In genomic region chr7:29255199-29255838, GRCh38 we compare ENCODE assay signal across 22 cellular contexts.
DNase-seq lines count a peak whose midpoint lies in the region; ATAC-seq, FAIRE-seq and TF ChIP-seq lines count a peak whose summit lies in the region.
"Had no signal": no experiment of that assay in that cellular context is flagged by ENCODE, and none has a peak within 500 bp of the region (broad histone marks: within the 10 kb centered on the region; RNA-seq: fewer than 3 reads in every experiment).

No MANE protein-coding gene starts in this region.

- TF ChIP-seq POLR2A in right lobe of liver (IDR thresholded peaks at IDR 0.05) (no peak), HepG2 (IDR thresholded peaks at IDR 0.05; ENCODE audit: insufficient read depth in 1 of 2, low read depth in 2 of 2, low read length in 2 of 2) (no peak)

- TF ChIP-seq EP300 in HepG2 (IDR thresholded peaks at IDR 0.05; ENCODE audit: low read depth in 2 of 2, low read length in 2 of 2) (no peak), HepG2 (CRISPR knock-in tag; IDR thresholded peaks at IDR 0.05; ENCODE audit: borderline replicate concordance) (no peak)

- in situ Hi-C loops in HepG2 (cut with HindIII; ENCODE audit: extremely low pct_ligation_motif_present, low pct_unique_long_range_greater_than_20kb) (no loop called here), mammary epithelial cell (cut with MboI; ENCODE audit: low sequenced_read_pairs in 2 of 2) (no loop called here)

- peak overlapping the region; percentile 25 for H3K27ac Mint-ChIP-seq in type B pancreatic cell
- H3K27ac Mint-ChIP-seq: activated naive CD8-positive, alpha-beta T cell treated with anti-CD3 and anti-CD28 coated beads, Interleukin-2, amount 50 U/mL, for 24 hours; activated T-helper 17 cell treated with anti-CD3 and anti-CD28 coated beads, Interleukin-2, amount 50 U/mL, for 72 hours; neural progenitor cell had no signal

- intact Hi-C loops in right lobe of liver (cut with DNase I) (no loop called here), HepG2 (cut with micrococcal nuclease; ENCODE audit: unreplicated experiment) (no loop called here), mammary epithelial cell (cut with micrococcal nuclease) (no loop called here)

- CTCF ChIA-PET in HepG2 (lab: Yijun Ruan, JAX; ENCODE audit: low intra/inter-chr PET ratio, low total read pairs) (no interaction called here), mammary epithelial cell (lab: Charles Lee; ENCODE audit: low non-redundant PET) (no interaction called here)

- H3K4me2 ChIP-seq in HepG2 (ENCODE audit: low read depth, low read length): no peak overlapping the region
- H3K4me2 ChIP-seq in mammary epithelial cell (ENCODE audit: insufficient read depth, low read depth, low read length): no peak overlapping the region
- H3K4me2 ChIP-seq: GM23338, neural progenitor cell had no signal

- H3K9ac ChIP-seq in HepG2 (ENCODE audit: insufficient read depth, low read depth, low read length): no peak overlapping the region
- H3K9ac ChIP-seq in mammary epithelial cell (ENCODE audit: insufficient read depth, low read length): no peak overlapping the region
- H3K9ac ChIP-seq: neural progenitor cell had no signal

- H3K4me3 Mint-ChIP-seq in type B pancreatic cell: no peak overlapping the region
- H3K4me3 Mint-ChIP-seq: activated naive CD8-positive, alpha-beta T cell treated with anti-CD3 and anti-CD28 coated beads, Interleukin-2, amount 50 U/mL, for 24 hours; activated T-helper 17 cell treated with anti-CD3 and anti-CD28 coated beads, Interleukin-2, amount 50 U/mL, for 72 hours; CD14-positive monocyte; GM23338; IgD-negative memory B cell; neural progenitor cell had no signal

- dilution Hi-C loops in mammary epithelial cell (cut with HindIII; ENCODE audit: low sequenced_read_pairs): no loop called here

- H2AFZ ChIP-seq in HepG2 (ENCODE audit: low read length) (no peak overlapping the region), mammary epithelial cell (ENCODE audit: low read depth, low read length) (no peak overlapping the region)
- H2AFZ ChIP-seq: GM23338, neural progenitor cell had no signal

- POLR2A ChIA-PET in HepG2 (lab: Yijun Ruan, JAX): interaction anchor here (1.2 kb wide), 1 partner anchor 65 kb away, joined by 3 read pairs; no protein-coding TSS in a partner anchor

- WGBS in right lobe of liver (ENCODE audit: insufficient coverage, low coverage, low lambda C conversion rate, missing lambda C conversion rate): 65% methylated on average over 4 of the region's 6 CpGs
- 94% methylated on average over 5 of the region's 6 CpGs for WGBS in HepG2 (ENCODE audit: low lambda C conversion rate)
- 78% methylated on average over 6 of the region's 6 CpGs for WGBS in mammary epithelial cell (ENCODE audit: low coverage, missing lambda C conversion rate)

- no peak for FAIRE-seq in HepG2 (lab: Jason Lieb, UNC)

- no peak overlapping the region for H3K4me3 ChIP-seq in right lobe of liver
- no peak overlapping the region for H3K4me3 ChIP-seq in HepG2 (replicated peaks in 1 of 3; ENCODE audit: insufficient read depth in 1 of 3, low read depth in 2 of 3, low read length in 3 of 3)
- H3K4me3 ChIP-seq in mammary epithelial cell (replicated peaks in 1 of 3; ENCODE audit: insufficient read depth in 1 of 3, low read depth in 2 of 3, low read length in 3 of 3): no peak overlapping the region
- H3K4me3 ChIP-seq: GM23338, neural progenitor cell, SJSA1 had no signal

- peaks cover 5% of the 10 kb centered on the region for H3K9me3 Mint-ChIP-seq in type B pancreatic cell
- H3K9me3 Mint-ChIP-seq: activated naive CD8-positive, alpha-beta T cell treated with anti-CD3 and anti-CD28 coated beads, Interleukin-2, amount 50 U/mL, for 24 hours; activated T-helper 17 cell treated with anti-CD3 and anti-CD28 coated beads, Interleukin-2, amount 50 U/mL, for 72 hours; GM23338; IgD-negative memory B cell; neural progenitor cell had no signal

- H3K9me3 ChIP-seq in right lobe of liver (no peaks in the 10 kb centered on the region), HepG2 (ENCODE audit: low read length) (no peaks in the 10 kb centered on the region), mammary epithelial cell (replicated peaks; ENCODE audit: insufficient read depth, low read length) (no peaks in the 10 kb centered on the region)
- H3K9me3 ChIP-seq: SJSA1 had no signal

- DNase-seq in right lobe of liver (no peak), HepG2 (ENCODE audit: low spot score) (no peak), mammary epithelial cell (no peak), iris pigment epithelial cell (ENCODE audit: low read depth) (peak; percentile 7), type B pancreatic cell (ENCODE audit: extremely low spot score, unreplicated experiment) (no peak), pons (ENCODE audit: low spot score) (no peak), NCI-H1105 treated with DMSO at 0.1 percent for 48 hours (lab: John Stamatoyannopoulos, UW) (no peak)
- DNase-seq: ACHN; activated CD4-positive, alpha-beta T cell treated with anti-CD3 and anti-CD28 coated beads for 1 hour; activated naive CD8-positive, alpha-beta T cell treated with anti-CD3 and anti-CD28 coated beads, Interleukin-2, amount 50 U/mL, for 24 hours; effector CD4-positive, alpha-beta T cell; NCI-H2081 treated with DMSO at 0.1 percent for 48 hours; NCI-H524; stimulated activated naive CD4-positive, alpha-beta T cell treated with Interleukin-2 at 50 U/mL for 16 hours; T1000 had no signal

- TF ChIP-seq CTCF in right lobe of liver (IDR thresholded peaks at IDR 0.05) (no peak), HepG2 (CRISPR knock-in tag; IDR thresholded peaks at IDR 0.05) (no peak), mammary epithelial cell (conservative IDR thresholded peaks at IDR 0.05 in 1 of 2, IDR thresholded peaks at IDR 0.05 in 1 of 2; ENCODE audit: extremely low read depth in 1 of 2, insufficient read depth in 1 of 2, low read depth in 1 of 2, low read length in 2 of 2) (no peak), type B pancreatic cell (conservative IDR thresholded peaks at IDR 0.05) (no peak)

- H3K27me3 ChIP-seq in right lobe of liver: no peaks in the 10 kb centered on the region
- no peaks in the 10 kb centered on the region for H3K27me3 ChIP-seq in HepG2 (ENCODE audit: control insufficient read depth in 1 of 2, insufficient read depth in 2 of 2, low read length in 2 of 2)
- H3K27me3 ChIP-seq in mammary epithelial cell (ENCODE audit: insufficient read depth, low read length): no peaks in the 10 kb centered on the region
- H3K27me3 ChIP-seq: neural progenitor cell had no signal

- H3K27ac ChIP-seq in right lobe of liver (no peak overlapping the region), HepG2 (ENCODE audit: extremely low read length, insufficient read depth, low read length) (no peak overlapping the region), mammary epithelial cell (ENCODE audit: insufficient read depth, low read depth, low read length) (no peak overlapping the region)
- H3K27ac ChIP-seq: neural progenitor cell, SJSA1 had no signal

- H3K27me3 Mint-ChIP-seq in type B pancreatic cell: peaks cover 3% of the 10 kb centered on the region
- H3K27me3 Mint-ChIP-seq: activated T-helper 17 cell treated with anti-CD3 and anti-CD28 coated beads, Interleukin-2, amount 50 U/mL, for 72 hours had no signal

- peaks cover 4% of the 10 kb centered on the region for H3K4me1 Mint-ChIP-seq in type B pancreatic cell (ENCODE audit: unreplicated experiment)
- H3K4me1 Mint-ChIP-seq: activated T-helper 17 cell treated with anti-CD3 and anti-CD28 coated beads, Interleukin-2, amount 50 U/mL, for 72 hours; IgD-negative memory B cell had no signal

- H3K4me1 ChIP-seq in right lobe of liver (peaks cover 0 to 16% (median 7%) of the 10 kb centered on the region in 4 donors), HepG2 (ENCODE audit: insufficient read depth, low read length) (peaks cover 14% of the 10 kb centered on the region), mammary epithelial cell (ENCODE audit: insufficient read depth, low read length) (peaks cover 12% of the 10 kb centered on the region)
- H3K4me1 ChIP-seq: neural progenitor cell, SJSA1 had no signal

- H3K36me3 ChIP-seq in right lobe of liver: no peaks in the 10 kb centered on the region
- H3K36me3 ChIP-seq in HepG2 (replicated peaks in 1 of 2; ENCODE audit: control insufficient read depth in 1 of 2, insufficient read depth in 2 of 2, low read length in 2 of 2): peaks cover 4 to 5% of the 10 kb centered on the region in 2 experiments; a peak in 4 of 5 replicates
- no peaks in the 10 kb centered on the region for H3K36me3 ChIP-seq in mammary epithelial cell (ENCODE audit: insufficient read depth, low read length)
- H3K36me3 ChIP-seq: neural progenitor cell, SJSA1 had no signal

- ATAC-seq in right lobe of liver (peak; percentile 44 to 70 (median 49)), HepG2 (no peak; the same call in 2 of the 3 replicates), GM21619 (IDR thresholded peaks at IDR 0.05; ENCODE audit: unreplicated experiment) (no peak)
- ATAC-seq: activated naive CD8-positive, alpha-beta T cell treated with anti-CD3 and anti-CD28 coated beads, Interleukin-2, amount 50 U/mL, for 24 hours; activated T-helper 17 cell treated with anti-CD3 and anti-CD28 coated beads, Interleukin-2, amount 50 U/mL, for 72 hours had no signal

- no peaks in the 10 kb centered on the region for H4K20me1 ChIP-seq in HepG2 (ENCODE audit: insufficient read depth, low read length)
- no peaks in the 10 kb centered on the region for H4K20me1 ChIP-seq in mammary epithelial cell (ENCODE audit: insufficient read depth, low read length)

- BruUV-seq in HepG2 (replicated peaks; lab: Mats Ljungman, UMichigan) (no TSS peak), mammary epithelial cell (replicated peaks; lab: Mats Ljungman, UMichigan) (TSS peak; percentile 100)

- peaks cover 11% of the 10 kb centered on the region for H3K36me3 Mint-ChIP-seq in type B pancreatic cell
- H3K36me3 Mint-ChIP-seq: IgD-negative memory B cell, neural progenitor cell had no signal

- TF ChIP-seq RAD21 in HepG2 (CRISPR knock-in tag; IDR thresholded peaks at IDR 0.05): no peak

- H3K79me2 ChIP-seq in HepG2 (ENCODE audit: insufficient read depth, low read length): peaks cover 42% of the 10 kb centered on the region
- H3K79me2 ChIP-seq in mammary epithelial cell (ENCODE audit: insufficient read depth, low read length): no peaks in the 10 kb centered on the region

TF ChIP-seq in HepG2, 621 proteins besides CTCF, POLR2A, EP300 and RAD21 (continues in another document):
- TF ChIP-seq ZNF616 (CRISPR knock-in tag; IDR thresholded peaks at IDR 0.05; ENCODE audit: low read depth): no peak
- TF ChIP-seq E2F2 (CRISPR knock-in tag; IDR thresholded peaks at IDR 0.05; ENCODE audit: borderline replicate concordance): no peak
- TF ChIP-seq ZNF546 (CRISPR knock-in tag; conservative IDR thresholded peaks at IDR 0.05): no peak
- TF ChIP-seq SAP130 (CRISPR knock-in tag; IDR thresholded peaks at IDR 0.05; ENCODE audit: low read depth): no peak
- TF ChIP-seq ZNF709 (CRISPR knock-in tag; IDR thresholded peaks at IDR 0.05): no peak

Comparison
In these comparisons a context has a peak if more than half of its experiments do, and no peak if none do; other contexts are left out.
1. ATAC-seq: peak in right lobe of liver (4 of 4); none in HepG2 (single experiment) and GM21619 (single experiment).